In the genomic region with DNA sequence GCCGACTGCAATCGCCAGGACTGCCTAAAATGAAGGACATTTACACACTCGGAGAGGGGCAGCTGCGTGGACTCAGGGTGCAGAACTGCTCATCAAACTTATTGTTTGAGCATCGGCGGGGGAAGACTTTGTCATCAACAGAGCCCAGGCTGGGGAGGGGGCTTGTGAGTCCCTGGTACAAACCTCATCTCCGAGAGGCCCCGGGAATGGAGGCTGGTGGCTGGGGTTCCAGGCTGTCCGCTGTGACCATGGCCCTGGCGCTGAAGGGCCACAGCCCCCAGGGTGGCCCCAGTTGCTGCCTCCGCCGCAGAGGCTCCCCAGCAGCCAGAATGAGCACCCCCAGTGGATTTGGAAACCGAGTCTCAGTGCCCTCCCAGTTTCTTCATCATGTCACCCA, we compare ENCODE assay signal across 21 cellular contexts. TPM values are rescaled to one million over a fixed set of nuclear protein-coding genes. Genes with fewer than 3 reads are reported as not detected.
DNase-seq lines count a peak whose midpoint lies in the region; ATAC-seq and TF ChIP-seq lines count a peak whose summit lies in the region.
"Had no signal": no experiment of that assay in that cellular context is flagged by ENCODE, and none has a peak within 500 bp of the region (broad histone marks: within the 10 kb centered on the region; RNA-seq: fewer than 3 reads in every experiment).

No MANE protein-coding gene starts in this region.

- H3K4me3 ChIP-seq in BE2C (ENCODE audit: low read depth, low read length) (no peak overlapping the region), body of pancreas (no peak overlapping the region)
- H3K4me3 ChIP-seq: A549, GM12878, GM23338, skin epidermis had no signal

- TF ChIP-seq CTCF in BE2C (IDR thresholded peaks at IDR 0.05; ENCODE audit: low read depth, low read length) (no peak), body of pancreas (IDR thresholded peaks at IDR 0.05) (no peak), type B pancreatic cell (conservative IDR thresholded peaks at IDR 0.05) (no peak)

- H3K27ac Mint-ChIP-seq in type B pancreatic cell: no peak overlapping the region
- H3K27ac Mint-ChIP-seq in activated CD8-positive, alpha-beta T cell treated with anti-CD3 and anti-CD28 coated beads, Interleukin-2, amount 10 ng/mL, durations not matched to agents 7 days and 5 days: no peak overlapping the region
- H3K27ac Mint-ChIP-seq: activated naive CD4-positive, alpha-beta T cell treated with anti-CD3 and anti-CD28 coated beads for 36 hours; GM23338; T-helper 1 cell treated with Interleukin-12 subunit alpha and Interleukin-12 subunit beta and Interleukin-4 antibody, amounts not matched to agents 30 μg/mL and 1 μg/mL, for 36 hours had no signal

- 0 out of 2 replicates have a peak, but pooled peaks cover 2% of the 10 kb centered on the region for H3K9me3 ChIP-seq in BE2C
- no peaks in the 10 kb centered on the region for H3K9me3 ChIP-seq in body of pancreas

- H3K36me3 ChIP-seq in BE2C: no peaks in the 10 kb centered on the region
- H3K36me3 ChIP-seq in body of pancreas (replicated peaks in 1 of 2; ENCODE audit: insufficient read depth in 1 of 2, low read depth in 2 of 2): no peaks in the 10 kb centered on the region

- H3K4me1 Mint-ChIP-seq in type B pancreatic cell (ENCODE audit: unreplicated experiment): peaks cover 32% of the 10 kb centered on the region
- no peaks in the 10 kb centered on the region for H3K4me1 Mint-ChIP-seq in activated CD8-positive, alpha-beta T cell treated with anti-CD3 and anti-CD28 coated beads, Interleukin-2, amount 10 ng/mL, durations not matched to agents 7 days and 5 days (ENCODE audit: low read depth)

- intact Hi-C loops in body of pancreas (cut with DNase I): no loop called here
- intact Hi-C loops in left ventricle myocardium superior (cut with micrococcal nuclease): no loop called here
- intact Hi-C loops in posterior vena cava (cut with DNase I): no loop called here

- H3K27ac ChIP-seq in body of pancreas: peak overlapping the region in 3 of 4 donors; percentile 69 to 78 (median 74)
- H3K27ac ChIP-seq: A549 had no signal

- no peaks in the 10 kb centered on the region for H3K9me3 Mint-ChIP-seq in type B pancreatic cell
- H3K9me3 Mint-ChIP-seq in activated CD8-positive, alpha-beta T cell treated with anti-CD3 and anti-CD28 coated beads, Interleukin-2, amount 10 ng/mL, durations not matched to agents 7 days and 5 days (ENCODE audit: insufficient read depth): peaks cover 8% of the 10 kb centered on the region
- H3K9me3 Mint-ChIP-seq: GM23338 had no signal

- H3K27me3 Mint-ChIP-seq in type B pancreatic cell: peaks cover 3% of the 10 kb centered on the region
- H3K27me3 Mint-ChIP-seq in activated CD8-positive, alpha-beta T cell treated with anti-CD3 and anti-CD28 coated beads, Interleukin-2, amount 10 ng/mL, durations not matched to agents 7 days and 5 days (ENCODE audit: low read depth): no peaks in the 10 kb centered on the region

- H3K4me3 Mint-ChIP-seq in type B pancreatic cell: no peak overlapping the region
- H3K4me3 Mint-ChIP-seq in activated CD8-positive, alpha-beta T cell treated with anti-CD3 and anti-CD28 coated beads, Interleukin-2, amount 10 ng/mL, durations not matched to agents 7 days and 5 days: no peak overlapping the region
- H3K4me3 Mint-ChIP-seq: activated naive CD4-positive, alpha-beta T cell treated with anti-CD3 and anti-CD28 coated beads for 36 hours; GM23338; T-helper 1 cell treated with Interleukin-12 subunit alpha and Interleukin-12 subunit beta and Interleukin-4 antibody, amounts not matched to agents 30 μg/mL and 1 μg/mL, for 36 hours had no signal

- DNase-seq in BE2C (peak; percentile 3), body of pancreas (no peak), left ventricle myocardium superior (peak; percentile 35), posterior vena cava (ENCODE audit: low spot score) (peak; percentile 64), NCI-H1048 (lab: John Stamatoyannopoulos, UW) (no peak), type B pancreatic cell (ENCODE audit: extremely low spot score, unreplicated experiment) (no peak), iPS-NIHi7 (ENCODE audit: extremely low spot score) (no peak)
- no peak for DNase-seq in activated CD8-positive, alpha-beta T cell treated with anti-CD3 and anti-CD28 coated beads, Interleukin-2, amount 10 ng/mL, durations not matched to agents 7 days and 5 days
- DNase-seq: activated CD4-positive, alpha-beta T cell treated with anti-CD3 and anti-CD28 coated beads, Interleukin-2, amount 50 U/mL, for 48 hours; activated naive CD4-positive, alpha-beta T cell treated with anti-CD3 and anti-CD28 coated beads for 36 hours; foreskin melanocyte; NCI-H1417 treated with DMSO at 0.1 percent for 48 hours; NCI-H748 treated with DMSO at 0.1 percent for 48 hours; OCI-M1; stimulated activated CD4-positive, alpha-beta T cell treated with anti-CD3 and anti-CD28 coated beads, Interleukin-4, amount 100 ng/mL, for 1 hour had no signal

- CTCF ChIA-PET in activated CD8-positive, alpha-beta T cell treated with anti-CD3 and anti-CD28 coated beads, Interleukin-2, amount 10 ng/mL, durations not matched to agents 7 days and 5 days (lab: Charles Lee): no interaction called here

- WGBS in body of pancreas, 2 donors: 70 to 75% methylated on average over 11 to 13 of the region's 13 CpGs

- no peaks in the 10 kb centered on the region for H3K36me3 Mint-ChIP-seq in type B pancreatic cell
- H3K36me3 Mint-ChIP-seq in activated CD8-positive, alpha-beta T cell treated with anti-CD3 and anti-CD28 coated beads, Interleukin-2, amount 10 ng/mL, durations not matched to agents 7 days and 5 days (ENCODE audit: low read depth): no peaks in the 10 kb centered on the region

- ATAC-seq in body of pancreas (no peak), left ventricle myocardium superior (no peak)
- ATAC-seq in activated CD8-positive, alpha-beta T cell treated with anti-CD3 and anti-CD28 coated beads, Interleukin-2, amount 10 ng/mL, durations not matched to agents 7 days and 5 days: no peak
- ATAC-seq: A549, GM12878, GM23338 had no signal

- no peak for TF ChIP-seq POLR2A in body of pancreas (IDR thresholded peaks at IDR 0.05)

- POLR2A ChIA-PET in activated CD8-positive, alpha-beta T cell treated with anti-CD3 and anti-CD28 coated beads, Interleukin-2, amount 10 ng/mL, durations not matched to agents 7 days and 5 days (lab: Charles Lee): no interaction called here

- H3K4me1 ChIP-seq in BE2C (no peaks in the 10 kb centered on the region; the same call in 1 of the 2 replicates), body of pancreas (peaks cover 12% of the 10 kb centered on the region)
- H3K4me1 ChIP-seq: A549 had no signal

- no peaks in the 10 kb centered on the region for H3K27me3 ChIP-seq in BE2C
- H3K27me3 ChIP-seq in body of pancreas: no peaks in the 10 kb centered on the region

RNA-seq across cellular contexts. Expression of a gene that starts 46.1 kb away (rescaled TPM):
- 32.9 TPM for polyA plus RNA-seq in BE2C (2012; ENCODE audit: insufficient read depth, insufficient read length, low read depth)
- total RNA-seq in body of pancreas: not detected
- total RNA-seq in left ventricle myocardium superior: 94.3 TPM
- 100 to 1,000 TPM; 327 to 473 TPM for total RNA-seq in posterior vena cava
- 66.2 and 78.6 TPM in 2 replicates for total RNA-seq in type B pancreatic cell (ENCODE audit: low replicate concordance)
- 10 to 100 TPM; 13.7 to 50.1 TPM for total RNA-seq in activated CD8-positive, alpha-beta T cell treated with anti-CD3 and anti-CD28 coated beads, Interleukin-2, amount 10 ng/mL, durations not matched to agents 7 days and 5 days
- total RNA-seq: GM23338, subcutaneous adipose tissue had no signal
- polyA plus RNA-seq: A549, GM12878, GM23338 had no signal

Comparison
In these comparisons a context has a peak if more than half of its experiments do, and no peak if none do; other contexts are left out.
1. DNase-seq: peak in BE2C (single experiment), left ventricle myocardium superior (single experiment) and posterior vena cava (single experiment); none in body of pancreas (0 of 4), NCI-H1048 (single experiment), type B pancreatic cell (single experiment), activated CD8-positive, alpha-beta T cell treated with anti-CD3 and anti-CD28 coated beads, Interleukin-2, amount 10 ng/mL, durations not matched to agents 7 days and 5 days (single experiment) and iPS-NIHi7 (single experiment).
2. RNA of a gene that starts 46.1 kb away (total RNA-seq): 327 to 473 TPM in posterior vena cava, 94.3 TPM in left ventricle myocardium superior (single experiment), 66.2 to 78.6 TPM in type B pancreatic cell and 13.7 to 50.1 TPM in activated CD8-positive, alpha-beta T cell treated with anti-CD3 and anti-CD28 coated beads, Interleukin-2, amount 10 ng/mL, durations not matched to agents 7 days and 5 days; not detected in body of pancreas; every median in the first group is over 10 times any median in the second.